ENCODE assay signal across 17 cellular contexts in the genomic region with DNA sequence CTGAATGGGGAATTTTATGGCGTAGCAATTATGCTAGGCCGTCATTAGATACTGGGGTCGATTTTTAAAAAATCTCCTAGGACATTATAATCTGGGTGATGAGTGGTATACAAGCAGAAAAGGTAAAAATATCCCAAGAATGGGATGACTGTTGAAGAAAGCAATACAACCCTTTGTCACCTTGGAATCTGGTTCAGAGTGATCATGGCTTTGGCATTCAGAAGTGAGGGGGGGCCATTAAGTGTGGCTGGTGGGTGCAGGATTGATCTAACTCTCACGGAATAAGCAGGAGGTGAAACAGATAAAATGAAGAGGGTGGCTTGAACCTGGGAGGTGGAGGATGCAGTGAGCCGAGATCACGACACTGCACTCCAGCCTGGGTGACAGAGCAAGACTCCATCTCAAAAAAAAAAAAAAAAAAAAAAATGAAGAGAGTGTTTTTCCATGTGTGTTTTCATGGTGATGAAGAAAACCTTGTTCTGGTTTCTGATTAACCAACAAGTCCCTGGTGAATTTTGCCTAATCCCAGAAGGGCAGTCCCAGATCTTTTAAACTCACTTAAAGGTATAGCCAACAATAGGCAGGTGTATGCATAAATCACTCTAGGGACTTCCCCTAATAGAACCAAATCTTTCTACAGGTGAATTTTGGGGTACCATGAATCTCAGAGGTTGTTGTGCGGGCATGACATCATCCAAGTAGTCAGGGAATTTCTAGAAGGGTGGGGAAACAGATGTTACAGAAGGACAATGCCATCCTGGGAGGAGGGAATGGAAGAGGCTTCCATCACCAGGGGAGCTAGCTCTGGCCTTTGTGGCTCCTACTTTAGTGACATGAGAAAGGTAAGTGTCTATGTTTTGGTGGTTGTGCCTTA.
"Had no signal": no experiment of that assay in that cellular context is flagged by ENCODE, and none has a peak within 500 bp of the region (broad histone marks: within the 10 kb centered on the region; RNA-seq: fewer than 3 reads in every experiment).

No MANE protein-coding gene starts in this region.

- H3K9me3 Mint-ChIP-seq: naive thymus-derived CD8-positive, alpha-beta T cell had no signal

- H3K36me3 Mint-ChIP-seq: naive thymus-derived CD8-positive, alpha-beta T cell had no signal

- H3K27ac Mint-ChIP-seq: activated CD4-positive, alpha-beta T cell treated with anti-CD3 and anti-CD28 coated beads for 36 hours; activated CD8-positive, alpha-beta T cell treated with anti-CD3 and anti-CD28 coated beads, Interleukin-2, amount 10 ng/mL, durations not matched to agents 7 days and 5 days had no signal

- H3K4me3 Mint-ChIP-seq: activated CD8-positive, alpha-beta T cell treated with anti-CD3 and anti-CD28 coated beads, Interleukin-2, amount 10 ng/mL, durations not matched to agents 7 days and 5 days had no signal

- H3K36me3 ChIP-seq: heart right ventricle, tibial nerve had no signal

- DNase-seq: activated CD4-positive, alpha-beta T cell treated with anti-CD3 and anti-CD28 coated beads for 36 hours; activated CD8-positive, alpha-beta T cell treated with anti-CD3 and anti-CD28 coated beads, Interleukin-2, amount 10 ng/mL, durations not matched to agents 7 days and 5 days; activated naive CD4-positive, alpha-beta T cell treated with Interleukin-2 at 50 U/mL for 16 hours; central memory CD4-positive, alpha-beta T cell; effector CD4-positive, alpha-beta T cell; heart right ventricle; mucosa of descending colon; naive thymus-derived CD8-positive, alpha-beta T cell; stimulated activated CD4-positive, alpha-beta T cell treated with anti-CD3 and anti-CD28 coated beads, Interleukin-4, amount 100 ng/mL, for 1 hour; SW 1271; T-helper 9 cell had no signal

- ATAC-seq: activated CD4-positive, alpha-beta T cell treated with anti-CD3 and anti-CD28 coated beads for 36 hours; activated CD8-positive, alpha-beta T cell treated with anti-CD3 and anti-CD28 coated beads, Interleukin-2, amount 10 ng/mL, durations not matched to agents 7 days and 5 days; heart right ventricle; left lobe of liver; mucosa of descending colon; naive thymus-derived CD8-positive, alpha-beta T cell had no signal

- FAIRE-seq: endothelial cell of umbilical vein, frontal cortex, islet of Langerhans had no signal

- H3K4me3 ChIP-seq: coronary artery, heart right ventricle, mucosa of descending colon, tibial nerve had no signal

- H3K9me3 ChIP-seq: heart right ventricle, mucosa of descending colon, tibial nerve had no signal

- H3K27ac ChIP-seq: coronary artery, heart right ventricle, tibial nerve had no signal

- H3K27me3 ChIP-seq: tibial nerve had no signal
